8 cellular contexts compared by ENCODE assay signal in genomic region chr21:39444406-39445145, GRCh38. TPM values are rescaled to one million over a fixed set of nuclear protein-coding genes. Genes with fewer than 3 reads are reported as not detected.
DNase-seq lines count a peak whose midpoint lies in the region; ATAC-seq and TF ChIP-seq lines count a peak whose summit lies in the region.

No MANE protein-coding gene starts in this region.

- no peak for DNase-seq in activated naive CD4-positive, alpha-beta T cell treated with anti-CD3 and anti-CD28 coated beads, Interleukin-2, amount 10 ng/mL, durations not matched to agents 7 days and 5 days
- DNase-seq in activated naive CD4-positive, alpha-beta T cell treated with Interleukin-2 at 50 U/mL for 16 hours: no peak
- no peak for DNase-seq in WTC11 (ENCODE audit: low spot score)
- DNase-seq in glomerular visceral epithelial cell (ENCODE audit: extremely low spot score): peak; percentile 42
- DNase-seq in progenitor cell of endocrine pancreas (ENCODE audit: low spot score, unreplicated experiment): no peak
- DNase-seq in NOMO-1 (lab: John Stamatoyannopoulos, UW; ENCODE audit: unreplicated experiment in 2 of 2): no peak
- no peak for DNase-seq in 8988T

- H3K27ac Mint-ChIP-seq in activated naive CD4-positive, alpha-beta T cell treated with anti-CD3 and anti-CD28 coated beads, Interleukin-2, amount 10 ng/mL, durations not matched to agents 7 days and 5 days: peak overlapping the region; percentile 25
- peak overlapping the region; percentile 41 for H3K27ac Mint-ChIP-seq in WTC11
- peak overlapping the region; percentile 96 for H3K27ac Mint-ChIP-seq in progenitor cell of endocrine pancreas

- H3K4me3 Mint-ChIP-seq in activated naive CD4-positive, alpha-beta T cell treated with anti-CD3 and anti-CD28 coated beads, Interleukin-2, amount 10 ng/mL, durations not matched to agents 7 days and 5 days: peak overlapping the region; percentile 82
- H3K4me3 Mint-ChIP-seq in WTC11 (peak overlapping the region; percentile 94), progenitor cell of endocrine pancreas (ENCODE audit: low read depth) (peak overlapping the region; percentile 81)

- CTCF ChIA-PET in activated naive CD4-positive, alpha-beta T cell treated with anti-CD3 and anti-CD28 coated beads, Interleukin-2, amount 10 ng/mL, durations not matched to agents 7 days and 5 days (lab: Charles Lee): interaction anchor here (1.0 kb wide), 1 partner anchor 9 kb away, joined by 3 read pairs; no protein-coding TSS in a partner anchor
- CTCF ChIA-PET in WTC11 (lab: Charles Lee): interaction anchor here (0.8 to 1.1 kb wide), 3 partner anchors 57 to 437 kb away, joined by 3 read pairs; no protein-coding TSS in a partner anchor

- TF ChIP-seq CTCF in WTC11 (IDR thresholded peaks at IDR 0.05) (no peak), progenitor cell of endocrine pancreas (IDR thresholded peaks at IDR 0.05; ENCODE audit: unreplicated experiment) (no peak)

- H3K9me3 Mint-ChIP-seq in activated naive CD4-positive, alpha-beta T cell treated with anti-CD3 and anti-CD28 coated beads, Interleukin-2, amount 10 ng/mL, durations not matched to agents 7 days and 5 days: no peaks in the 10 kb centered on the region
- H3K9me3 Mint-ChIP-seq in WTC11 (peaks cover 6% of the 10 kb centered on the region), progenitor cell of endocrine pancreas (ENCODE audit: low read depth) (no peaks in the 10 kb centered on the region)

- no peaks in the 10 kb centered on the region for H3K36me3 Mint-ChIP-seq in activated naive CD4-positive, alpha-beta T cell treated with anti-CD3 and anti-CD28 coated beads, Interleukin-2, amount 10 ng/mL, durations not matched to agents 7 days and 5 days
- H3K36me3 Mint-ChIP-seq in WTC11 (no peaks in the 10 kb centered on the region), progenitor cell of endocrine pancreas (ENCODE audit: insufficient read depth) (no peaks in the 10 kb centered on the region)

- H3K27me3 Mint-ChIP-seq in activated naive CD4-positive, alpha-beta T cell treated with anti-CD3 and anti-CD28 coated beads, Interleukin-2, amount 10 ng/mL, durations not matched to agents 7 days and 5 days: peaks cover 37% of the 10 kb centered on the region
- H3K27me3 Mint-ChIP-seq in WTC11 (ENCODE audit: low read depth) (peaks cover 7% of the 10 kb centered on the region), progenitor cell of endocrine pancreas (peaks cover under 1% of the 10 kb centered on the region)

- ATAC-seq in WTC11 (no peak), GM21390 (IDR thresholded peaks at IDR 0.05; ENCODE audit: unreplicated experiment) (no peak)

- POLR2A ChIA-PET in WTC11 (lab: Charles Lee): no interaction called here

- H3K4me1 Mint-ChIP-seq in activated naive CD4-positive, alpha-beta T cell treated with anti-CD3 and anti-CD28 coated beads, Interleukin-2, amount 10 ng/mL, durations not matched to agents 7 days and 5 days: peaks cover 20% of the 10 kb centered on the region
- peaks cover 28% of the 10 kb centered on the region for H3K4me1 Mint-ChIP-seq in WTC11
- peaks cover 11% of the 10 kb centered on the region for H3K4me1 Mint-ChIP-seq in progenitor cell of endocrine pancreas (ENCODE audit: low read depth)

TF ChIP-seq in WTC11, 78 proteins besides CTCF, POLR2A, EP300 and RAD21 (continues in another document):
- TF ChIP-seq MLX (CRISPR knock-in tag; IDR thresholded peaks at IDR 0.05) (no peak), USF2 (CRISPR knock-in tag; IDR thresholded peaks at IDR 0.05) (no peak), PRDM15 (CRISPR knock-in tag; IDR thresholded peaks at IDR 0.05) (no peak), STAT6 (CRISPR knock-in tag; conservative IDR thresholded peaks at IDR 0.05; ENCODE audit: low read depth) (no peak), MXD4 (CRISPR knock-in tag; IDR thresholded peaks at IDR 0.05; ENCODE audit: borderline replicate concordance) (no peak), FOXK1 (CRISPR knock-in tag; IDR thresholded peaks at IDR 0.05) (no peak), ESRRA (CRISPR knock-in tag; IDR thresholded peaks at IDR 0.05; ENCODE audit: borderline replicate concordance) (no peak), JUN (CRISPR knock-in tag; IDR thresholded peaks at IDR 0.05) (no peak)

RNA-seq across cellular contexts. Expression of gene LCA5L, which starts 1.0 kb away (rescaled TPM):
- total RNA-seq in WTC11 (2021): 0.64 to 1.0 TPM (median 0.76 TPM) in 3 replicates
- total RNA-seq in progenitor cell of endocrine pancreas: 1.3 and 1.8 TPM in 2 replicates

RNA-seq across cellular contexts. Expression of gene SH3BGR, which starts 7.2 kb away (rescaled TPM):
- total RNA-seq in WTC11 (2021) (3.2 to 4.8 TPM (median 4.0 TPM) in 3 replicates), progenitor cell of endocrine pancreas (2.2 and 2.7 TPM in 2 replicates)

Comparison
In these comparisons a context has a peak if more than half of its experiments do, and no peak if none do; other contexts are left out.
1. H3K27ac Mint-ChIP-seq: peak in every context shown above with its lines; median percentile 96 in progenitor cell of endocrine pancreas; 41 in WTC11; 25 in activated naive CD4-positive, alpha-beta T cell treated with anti-CD3 and anti-CD28 coated beads, Interleukin-2, amount 10 ng/mL, durations not matched to agents 7 days and 5 days.